Comparison of ENCODE assay signal across 19 cellular contexts in the genomic region with DNA sequence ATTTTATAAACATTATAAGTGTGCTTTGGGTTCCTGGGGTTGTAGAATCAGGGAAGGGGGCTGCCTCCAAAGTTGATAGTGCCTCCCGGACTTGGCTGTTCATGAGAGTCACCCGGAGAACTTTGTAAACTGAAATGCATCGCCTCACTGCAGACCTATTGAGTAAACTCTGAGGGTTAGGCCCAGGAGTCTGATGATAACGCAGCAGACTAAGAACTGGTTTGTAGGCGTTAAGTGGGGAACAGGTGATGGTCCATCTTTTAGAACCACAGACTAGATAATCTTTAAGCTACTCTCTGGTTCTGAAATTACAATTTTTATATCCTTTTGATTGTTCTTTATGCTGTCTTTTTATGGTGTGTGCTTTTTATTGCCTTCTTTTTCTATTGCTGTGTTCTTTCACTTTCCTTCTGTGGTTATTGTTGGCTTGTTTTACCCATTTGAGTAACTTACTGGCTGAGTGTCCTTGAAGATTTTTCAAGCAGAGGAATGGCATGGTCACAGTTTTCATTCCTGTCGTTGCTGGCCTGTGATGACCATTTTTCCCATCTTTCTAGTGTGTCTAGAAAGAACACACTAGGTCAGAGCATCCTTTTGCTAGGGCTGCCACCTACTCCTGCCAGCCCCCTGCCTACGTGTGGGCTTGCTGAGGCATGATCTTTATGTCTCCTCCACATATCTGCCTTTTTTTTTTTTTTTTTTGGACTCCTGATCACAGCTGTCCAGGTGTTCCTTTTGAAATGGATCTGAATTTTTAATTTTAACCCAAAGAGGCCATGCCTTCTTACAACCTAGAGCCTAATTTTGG. TPM values are rescaled to one million over a fixed set of nuclear protein-coding genes. Genes with fewer than 3 reads are reported as not detected.
A peak's percentile ranks its signal among the peaks of the same experiment; 100 is the strongest.
DNase-seq lines count a peak whose midpoint lies in the region; ATAC-seq, FAIRE-seq and TF ChIP-seq lines count a peak whose summit lies in the region.
"Had no signal": no experiment of that assay in that cellular context is flagged by ENCODE, and none has a peak within 500 bp of the region (broad histone marks: within the 10 kb centered on the region; RNA-seq: fewer than 3 reads in every experiment).

No MANE protein-coding gene starts in this region.

- CTCF ChIA-PET in CD4-positive, alpha-beta memory T cell (lab: Charles Lee; ENCODE audit: partially characterized antibody) = no interaction called here

- no peaks in the 10 kb centered on the region for H3K9me3 ChIP-seq in transverse colon
- H3K9me3 ChIP-seq in testis = no peaks in the 10 kb centered on the region
- no peaks in the 10 kb centered on the region for H3K9me3 ChIP-seq in CD4-positive, alpha-beta memory T cell (ENCODE audit: control insufficient read depth in 1 of 2, low read length in 2 of 2)
- H3K9me3 ChIP-seq: heart left ventricle had no signal

- no peak overlapping the region for H3K4me3 Mint-ChIP-seq in CD4-positive, alpha-beta memory T cell
- H3K4me3 Mint-ChIP-seq: T-helper 1 cell treated with Interleukin-12 subunit alpha and Interleukin-12 subunit beta and Interleukin-4 antibody, amounts not matched to agents 30 μg/mL and 1 μg/mL, for 36 hours had no signal

- H3K4me3 ChIP-seq in coronary artery = peak overlapping the region; percentile 36
- H3K4me3 ChIP-seq in transverse colon = peak overlapping the region in 1 of 4 donors; percentile 3
- no peak overlapping the region for H3K4me3 ChIP-seq in testis
- H3K4me3 ChIP-seq in CD4-positive, alpha-beta memory T cell (ENCODE audit: low read length in 2 of 2) = no peak overlapping the region
- H3K4me3 ChIP-seq: heart left ventricle had no signal

- peak; percentile 59 for ATAC-seq in HG02981 (IDR thresholded peaks at IDR 0.05; ENCODE audit: unreplicated experiment)
- ATAC-seq: esophagus mucosa, HCT116, heart left ventricle had no signal

- H3K36me3 ChIP-seq in transverse colon (no peaks in the 10 kb centered on the region), testis (ENCODE audit: low read depth, missing control alignments) (no peaks in the 10 kb centered on the region)
- no peaks in the 10 kb centered on the region for H3K36me3 ChIP-seq in CD4-positive, alpha-beta memory T cell (ENCODE audit: insufficient read depth, low read length)
- H3K36me3 ChIP-seq: heart left ventricle had no signal

- no peak for DNase-seq in GM19239 (ENCODE audit: insufficient read length, low spot score)
- DNase-seq in coronary artery (ENCODE audit: low spot score) = no peak
- DNase-seq in transverse colon = no peak
- no peak for DNase-seq in testis
- DNase-seq in hepatic stellate cell (ENCODE audit: low spot score) = no peak
- no peak for DNase-seq in CD4-positive, alpha-beta memory T cell
- DNase-seq: activated effector memory CD4-positive, alpha-beta T cell treated with Interleukin-2 at 50 U/mL for 16 hours; anterior cingulate cortex; dermis blood vessel endothelial cell; DMS79 treated with DMSO at 0.1 percent for 48 hours; heart left ventricle; kidney glomerular epithelial cell; midbrain; nucleus accumbens; stimulated activated naive CD4-positive, alpha-beta T cell treated with Interleukin-2 at 50 U/mL for 16 hours had no signal

- POLR2A ChIA-PET in CD4-positive, alpha-beta memory T cell (lab: Charles Lee; ENCODE audit: partially characterized antibody) = no interaction called here

- TF ChIP-seq EP300 in transverse colon (IDR thresholded peaks at IDR 0.05; ENCODE audit: low read depth) = no peak

- intact Hi-C loops in transverse colon (cut with DNase I; ENCODE audit: low total_unique reads) = loop anchor here (10.0 kb wide), 1 partner anchor 1461 kb away; a partner anchor contains a TSS
- intact Hi-C loops in testis (cut with DNase I; ENCODE audit: low total_unique reads) = no loop called here
- intact Hi-C loops in CD4-positive, alpha-beta memory T cell (cut with micrococcal nuclease) = no loop called here

- H3K4me1 ChIP-seq in transverse colon (peaks cover 46 to 68% (median 61%) of the 10 kb centered on the region in 4 donors), testis (peaks cover 6% of the 10 kb centered on the region)
- no peaks in the 10 kb centered on the region for H3K4me1 ChIP-seq in CD4-positive, alpha-beta memory T cell (ENCODE audit: insufficient read depth, low read length)

- H3K27me3 ChIP-seq in transverse colon (no peaks in the 10 kb centered on the region), testis (no peaks in the 10 kb centered on the region)
- no peaks in the 10 kb centered on the region for H3K27me3 ChIP-seq in CD4-positive, alpha-beta memory T cell (ENCODE audit: insufficient read depth, low read length)
- H3K27me3 ChIP-seq: heart left ventricle had no signal

- H3K27me3 Mint-ChIP-seq in CD4-positive, alpha-beta memory T cell = no peaks in the 10 kb centered on the region

- H3K9me3 Mint-ChIP-seq in CD4-positive, alpha-beta memory T cell = peaks cover 0 to 2% (median 0%) of the 10 kb centered on the region in 8 donors
- H3K9me3 Mint-ChIP-seq: T-helper 1 cell treated with Interleukin-12 subunit alpha and Interleukin-12 subunit beta and Interleukin-4 antibody, amounts not matched to agents 30 μg/mL and 1 μg/mL, for 36 hours had no signal

- no peak for TF ChIP-seq POLR2A in transverse colon (IDR thresholded peaks at IDR 0.05)
- TF ChIP-seq POLR2A in testis (IDR thresholded peaks at IDR 0.05) = no peak

- in situ Hi-C loops in transverse colon (cut with MboI; ENCODE audit: low pct_ligation_motif_present in 1 of 4, low pct_unique_long_range_greater_than_20kb in 1 of 4, low sequenced_read_pairs in 3 of 4) = no loop called here

- WGBS in transverse colon (ENCODE audit: low coverage in 1 of 2), 2 donors = 49 to 52% methylated on average over 7 of the region's 7 CpGs
- WGBS in testis, 2 donors = 70 to 74% methylated on average over 7 of the region's 7 CpGs

- no peak overlapping the region for H3K27ac Mint-ChIP-seq in CD4-positive, alpha-beta memory T cell
- H3K27ac Mint-ChIP-seq: T-helper 1 cell treated with Interleukin-12 subunit alpha and Interleukin-12 subunit beta and Interleukin-4 antibody, amounts not matched to agents 30 μg/mL and 1 μg/mL, for 36 hours had no signal

- H3K4me1 Mint-ChIP-seq in CD4-positive, alpha-beta memory T cell = peaks cover 0 to 8% (median under 1%) of the 10 kb centered on the region in 4 donors

- FAIRE-seq in GM19239 (lab: Jason Lieb, UNC) = peak; percentile 49

- TF ChIP-seq CTCF in coronary artery (IDR thresholded peaks at IDR 0.05) = no peak
- no peak for TF ChIP-seq CTCF in transverse colon (IDR thresholded peaks at IDR 0.05)
- no peak for TF ChIP-seq CTCF in testis (IDR thresholded peaks at IDR 0.05)

- peak overlapping the region in 1 of 2 donors; percentile 11 for H3K27ac ChIP-seq in coronary artery
- H3K27ac ChIP-seq in transverse colon = peak overlapping the region; percentile 71 to 79 (median 76)
- H3K27ac ChIP-seq in testis = no peak overlapping the region
- no peak overlapping the region for H3K27ac ChIP-seq in CD4-positive, alpha-beta memory T cell (ENCODE audit: low read depth, low read length)
- H3K27ac ChIP-seq: heart left ventricle had no signal

- H3K36me3 Mint-ChIP-seq in CD4-positive, alpha-beta memory T cell = no peaks in the 10 kb centered on the region

RNA-seq across cellular contexts. Expression of a gene that starts 30.9 kb away (rescaled TPM):
- 100 to 1,000 TPM in 1 of 4 donors, 10 to 100 TPM in 3; 71.0 to 151 (median 91.6) TPM for total RNA-seq in transverse colon
- total RNA-seq in testis = 10 to 100 TPM; 34.1 to 36.5 TPM
- 29.5 TPM for polyA plus RNA-seq in testis (ENCODE audit: insufficient read depth, low read depth, low replicate concordance)
- total RNA-seq in CD4-positive, alpha-beta memory T cell = 1 to 10 TPM; 4.6 to 5.2 TPM
- 1 to 10 TPM; 2.2 to 2.8 TPM for polyA plus RNA-seq in CD4-positive, alpha-beta memory T cell

Comparison
In these comparisons a context has a peak if more than half of its experiments do, and no peak if none do; other contexts are left out.
1. H3K27ac ChIP-seq: peak in transverse colon (4 of 4); none in testis (0 of 2) and CD4-positive, alpha-beta memory T cell (single experiment).
2. RNA of a gene that starts 30.9 kb away (total RNA-seq): 71.0 to 151 TPM in transverse colon and 34.1 to 36.5 TPM in testis; 4.6 to 5.2 TPM in CD4-positive, alpha-beta memory T cell; every median in the first group is over 4 times any median in the second.